15 cellular contexts compared by ENCODE assay signal in the genomic region with DNA sequence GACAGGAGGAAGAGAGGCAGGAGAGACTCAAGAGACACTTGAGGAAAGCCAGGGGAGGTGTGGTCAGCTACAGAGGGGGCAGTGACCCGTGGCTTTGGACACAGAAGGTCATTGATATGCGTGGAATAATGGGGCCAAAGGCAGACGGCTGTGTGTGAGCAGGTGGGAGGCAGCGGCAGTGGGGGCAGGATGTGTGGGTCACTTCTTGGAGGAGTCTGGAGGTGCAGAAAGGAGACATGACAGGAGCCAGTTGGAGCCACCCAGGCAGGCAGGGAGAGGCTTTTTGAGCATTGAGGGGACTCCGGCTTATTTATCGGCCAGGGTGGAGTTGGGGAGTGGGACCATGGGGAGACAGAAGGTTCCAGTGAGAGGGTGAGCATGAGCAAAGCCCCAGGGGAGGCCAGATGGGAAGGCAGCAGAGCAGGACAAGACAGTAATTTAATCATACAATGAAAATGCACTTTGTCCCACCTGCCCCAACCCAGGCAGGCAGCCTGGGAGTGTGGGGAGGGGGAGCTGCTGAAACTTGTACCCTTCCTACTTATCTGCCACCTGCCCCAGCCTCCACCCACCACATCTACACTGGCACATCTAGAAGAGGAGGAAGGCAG. TPM values are rescaled to one million over a fixed set of nuclear protein-coding genes. Genes with fewer than 3 reads are reported as not detected.
DNase-seq lines count a peak whose midpoint lies in the region; ATAC-seq and TF ChIP-seq lines count a peak whose summit lies in the region.
"Had no signal": no experiment of that assay in that cellular context is flagged by ENCODE, and none has a peak within 500 bp of the region (broad histone marks: within the 10 kb centered on the region; RNA-seq: fewer than 3 reads in every experiment).

No MANE protein-coding gene starts in this region.

- H3K9me3 ChIP-seq in heart right ventricle (no peaks in the 10 kb centered on the region), vagina (no peaks in the 10 kb centered on the region)

- H3K27me3 Mint-ChIP-seq in brain = peaks cover 3% of the 10 kb centered on the region
- H3K27me3 Mint-ChIP-seq in neural crest cell (ENCODE audit: low read depth) = no peaks in the 10 kb centered on the region
- no peaks in the 10 kb centered on the region for H3K27me3 Mint-ChIP-seq in activated T-helper 2 cell treated with anti-CD3 and anti-CD28 coated beads, Interferon-gamma antibody, Interleukin-2, Interleukin-4, amounts not matched to agents 10 μg/mL and 5 μg/mL and 100 μg/mL, durations not matched to agents 14 hours and 24 hours and 36 hours (ENCODE audit: low read depth)

- 24 to 39% methylated on average over 6 of the region's 6 CpGs for WGBS in heart right ventricle, 2 donors

- H3K36me3 Mint-ChIP-seq in brain = no peaks in the 10 kb centered on the region
- H3K36me3 Mint-ChIP-seq in neural crest cell (ENCODE audit: low read depth) = no peaks in the 10 kb centered on the region
- H3K36me3 Mint-ChIP-seq in activated T-helper 2 cell treated with anti-CD3 and anti-CD28 coated beads, Interferon-gamma antibody, Interleukin-2, Interleukin-4, amounts not matched to agents 10 μg/mL and 5 μg/mL and 100 μg/mL, durations not matched to agents 14 hours and 24 hours and 36 hours (ENCODE audit: low read depth) = no peaks in the 10 kb centered on the region
- H3K36me3 Mint-ChIP-seq: stimulated activated memory B cell treated with anti-CD40 and anti-IgM and Interleukin-4, amounts not matched to agents 10 μg/mL and 1 μg/mL and 100 μg/mL, for 72 hours had no signal

- H3K4me1 Mint-ChIP-seq in brain = peaks cover 54% of the 10 kb centered on the region
- peaks cover 30% of the 10 kb centered on the region for H3K4me1 Mint-ChIP-seq in neural crest cell
- H3K4me1 Mint-ChIP-seq in activated T-helper 2 cell treated with anti-CD3 and anti-CD28 coated beads, Interferon-gamma antibody, Interleukin-2, Interleukin-4, amounts not matched to agents 10 μg/mL and 5 μg/mL and 100 μg/mL, durations not matched to agents 14 hours and 24 hours and 36 hours (ENCODE audit: low read depth) = no peaks in the 10 kb centered on the region

- H3K27ac Mint-ChIP-seq in brain (peak overlapping the region; percentile 58 to 82 (median 60)), neural crest cell (ENCODE audit: unreplicated experiment) (peak overlapping the region; percentile 90)
- no peak overlapping the region for H3K27ac Mint-ChIP-seq in activated T-helper 2 cell treated with anti-CD3 and anti-CD28 coated beads, Interferon-gamma antibody, Interleukin-2, Interleukin-4, amounts not matched to agents 10 μg/mL and 5 μg/mL and 100 μg/mL, durations not matched to agents 14 hours and 24 hours and 36 hours
- H3K27ac Mint-ChIP-seq: activated T-cell treated with anti-CD3 and anti-CD28 coated beads, Interleukin-2, amount 50 U/mL, for 72 hours; GM23338; stimulated activated memory B cell treated with anti-CD40 and anti-IgM and Interleukin-4, amounts not matched to agents 10 μg/mL and 1 μg/mL and 100 μg/mL, for 72 hours had no signal

- DNase-seq in heart right ventricle (no peak), left cardiac atrium (no peak), neural crest cell (ENCODE audit: low read depth, low spot score) (no peak), vagina (ENCODE audit: extremely low spot score in 2 of 2) (no peak), foreskin fibroblast (no peak)
- no peak for DNase-seq in activated T-helper 2 cell treated with anti-CD3 and anti-CD28 coated beads, Interferon-gamma antibody, Interleukin-2, Interleukin-4, amounts not matched to agents 10 μg/mL and 5 μg/mL and 100 μg/mL, durations not matched to agents 14 hours and 24 hours and 36 hours (ENCODE audit: low spot score)
- DNase-seq: activated T-cell treated with anti-CD3 and anti-CD28 coated beads, Interleukin-2, amount 50 U/mL, for 72 hours; cortex of kidney; NCI-H1105; NCI-H748 treated with DMSO at 0.1 percent for 48 hours had no signal

- H3K9me3 Mint-ChIP-seq in brain (no peaks in the 10 kb centered on the region), neural crest cell (no peaks in the 10 kb centered on the region)
- H3K9me3 Mint-ChIP-seq in activated T-helper 2 cell treated with anti-CD3 and anti-CD28 coated beads, Interferon-gamma antibody, Interleukin-2, Interleukin-4, amounts not matched to agents 10 μg/mL and 5 μg/mL and 100 μg/mL, durations not matched to agents 14 hours and 24 hours and 36 hours = no peaks in the 10 kb centered on the region
- H3K9me3 Mint-ChIP-seq: activated T-cell treated with anti-CD3 and anti-CD28 coated beads, Interleukin-2, amount 50 U/mL, for 72 hours; GM23338; stimulated activated memory B cell treated with anti-CD40 and anti-IgM and Interleukin-4, amounts not matched to agents 10 μg/mL and 1 μg/mL and 100 μg/mL, for 72 hours had no signal

- TF ChIP-seq POLR2A in vagina (IDR thresholded peaks at IDR 0.05) = no peak

- H3K4me3 Mint-ChIP-seq in brain (peak overlapping the region in 1 of 5 experiments; percentile 52), neural crest cell (no peak overlapping the region)
- no peak overlapping the region for H3K4me3 Mint-ChIP-seq in activated T-helper 2 cell treated with anti-CD3 and anti-CD28 coated beads, Interferon-gamma antibody, Interleukin-2, Interleukin-4, amounts not matched to agents 10 μg/mL and 5 μg/mL and 100 μg/mL, durations not matched to agents 14 hours and 24 hours and 36 hours (ENCODE audit: low read depth)
- H3K4me3 Mint-ChIP-seq: activated T-cell treated with anti-CD3 and anti-CD28 coated beads, Interleukin-2, amount 50 U/mL, for 72 hours; stimulated activated memory B cell treated with anti-CD40 and anti-IgM and Interleukin-4, amounts not matched to agents 10 μg/mL and 1 μg/mL and 100 μg/mL, for 72 hours had no signal

- H3K36me3 ChIP-seq in heart right ventricle (peaks cover 0 to 15% (median 0%) of the 10 kb centered on the region in 9 donors), vagina (no peaks in the 10 kb centered on the region)

- intact Hi-C loops in heart right ventricle (cut with DNase I) = no loop called here
- intact Hi-C loops in left cardiac atrium (cut with DNase I) = no loop called here
- intact Hi-C loops in vagina (cut with DNase I) = no loop called here
- intact Hi-C loops in activated T-helper 2 cell treated with anti-CD3 and anti-CD28 coated beads, Interferon-gamma antibody, Interleukin-2, Interleukin-4, amounts not matched to agents 10 μg/mL and 5 μg/mL and 100 μg/mL, durations not matched to agents 14 hours and 24 hours and 36 hours (cut with micrococcal nuclease) = no loop called here

- no peaks in the 10 kb centered on the region for H3K27me3 ChIP-seq in heart right ventricle
- H3K27me3 ChIP-seq in vagina = no peaks in the 10 kb centered on the region

- H3K27ac ChIP-seq in heart right ventricle (peak overlapping the region; percentile 83 to 100 (median 96)), vagina (peak overlapping the region; percentile 55)

- peak overlapping the region; percentile 23 to 72 (median 64) for H3K4me3 ChIP-seq in heart right ventricle
- H3K4me3 ChIP-seq in vagina = no peak overlapping the region
- H3K4me3 ChIP-seq in foreskin fibroblast (ENCODE audit: low read depth in 1 of 2, low read length in 2 of 2) = no peak overlapping the region
- H3K4me3 ChIP-seq: GM23338 had no signal

- peaks cover 3 to 74% (median 44%) of the 10 kb centered on the region in 9 donors for H3K4me1 ChIP-seq in heart right ventricle
- peaks cover 11% of the 10 kb centered on the region for H3K4me1 ChIP-seq in vagina

- TF ChIP-seq CTCF in heart right ventricle (IDR thresholded peaks at IDR 0.05) (no peak), brain (conservative IDR thresholded peaks at IDR 0.05) (no peak), neural crest cell (conservative IDR thresholded peaks at IDR 0.05) (no peak), vagina (IDR thresholded peaks at IDR 0.05) (no peak), foreskin fibroblast (IDR thresholded peaks at IDR 0.05; ENCODE audit: low read depth, low read length) (no peak)

- ATAC-seq in heart right ventricle (no peak), left cardiac atrium (no peak), GM19452 (IDR thresholded peaks at IDR 0.05; ENCODE audit: unreplicated experiment) (no peak)
- ATAC-seq: activated T-cell treated with anti-CD3 and anti-CD28 coated beads, Interleukin-2, amount 50 U/mL, for 72 hours; esophagus mucosa; stimulated activated memory B cell treated with anti-CD40 and anti-IgM and Interleukin-4, amounts not matched to agents 10 μg/mL and 1 μg/mL and 100 μg/mL, for 72 hours had no signal

RNA-seq across cellular contexts. Expression of a gene that starts 5.0 kb away (rescaled TPM):
- total RNA-seq in heart right ventricle (1,000 to 10,000 TPM; 1,248 to 1,738 (median 1,513) TPM), left cardiac atrium (100 to 1,000 TPM; 585 to 779 TPM), neural crest cell (0.56 and 1.0 TPM in 2 replicates), vagina (4.7 TPM)
- polyA plus RNA-seq in heart right ventricle (1,000 to 10,000 TPM in 1 of 2 donors, 100 to 1,000 TPM in 1; 162 to 1,622 TPM), brain (ENCODE audit: insufficient read depth, low read depth, low replicate concordance) (14.4 TPM)
- total RNA-seq in activated T-helper 2 cell treated with anti-CD3 and anti-CD28 coated beads, Interferon-gamma antibody, Interleukin-2, Interleukin-4, amounts not matched to agents 10 μg/mL and 5 μg/mL and 100 μg/mL, durations not matched to agents 14 hours and 24 hours and 36 hours = 0.05 TPM in 1 of 2 replicates, not detected in the other

RNA-seq across cellular contexts. Expression of a gene that starts 19.0 kb away (rescaled TPM):
- total RNA-seq in heart right ventricle (under 1 TPM in 5 of 10 donors, not detected in 5; 0.11 to 0.27 (median 0.26) TPM), left cardiac atrium (under 1 TPM; 0.12 to 0.18 TPM), neural crest cell (not detected in 2 replicates), vagina (not detected)
- polyA plus RNA-seq in heart right ventricle (under 1 TPM; 0.10 to 0.29 TPM), brain (ENCODE audit: insufficient read depth, low read depth, low replicate concordance) (0.27 TPM)
- total RNA-seq in activated T-helper 2 cell treated with anti-CD3 and anti-CD28 coated beads, Interferon-gamma antibody, Interleukin-2, Interleukin-4, amounts not matched to agents 10 μg/mL and 5 μg/mL and 100 μg/mL, durations not matched to agents 14 hours and 24 hours and 36 hours = not detected in 2 replicates
- total RNA-seq: activated T-cell treated with anti-CD3 and anti-CD28 coated beads, Interleukin-2, amount 50 U/mL, for 72 hours; esophagus mucosa; GM23338 had no signal
- polyA plus RNA-seq: GM23338 had no signal

Comparison
In these comparisons a context has a peak if more than half of its experiments do, and no peak if none do; other contexts are left out.
1. H3K4me3 ChIP-seq: peak in heart right ventricle (10 of 10); none in vagina (0 of 2) and foreskin fibroblast (0 of 2).
2. RNA of a gene that starts 5.0 kb away (total RNA-seq): 1,248 to 1,738 TPM in heart right ventricle and 585 to 779 TPM in left cardiac atrium; 4.7 TPM in vagina (single experiment), 0.56 to 1.0 TPM in neural crest cell and 0.05 TPM in activated T-helper 2 cell treated with anti-CD3 and anti-CD28 coated beads, Interferon-gamma antibody, Interleukin-2, Interleukin-4, amounts not matched to agents 10 μg/mL and 5 μg/mL and 100 μg/mL, durations not matched to agents 14 hours and 24 hours and 36 hours; every median in the first group is over 100 times any median in the second.